25 cellular contexts compared by ENCODE assay signal in genomic region chr6:34049395-34050342, GRCh38.
DNase-seq lines count a peak whose midpoint lies in the region; ATAC-seq and TF ChIP-seq lines count a peak whose summit lies in the region.
"Had no signal": no experiment of that assay in that cellular context is flagged by ENCODE, and none has a peak within 500 bp of the region (broad histone marks: within the 10 kb centered on the region; RNA-seq: fewer than 3 reads in every experiment).

No MANE protein-coding gene starts in this region.

- H3K4me2 ChIP-seq in IMR-90 (ENCODE audit: low read depth, low read length), result no peak overlapping the region
- no peak overlapping the region for H3K4me2 ChIP-seq in neural progenitor cell

- H4K8ac ChIP-seq in IMR-90 (ENCODE audit: low read depth in 2 of 2, low read length in 2 of 2), result no peak overlapping the region

- no peak overlapping the region for H2BK120ac ChIP-seq in IMR-90 (ENCODE audit: low read depth, low read length)

- no peak overlapping the region for H3K4ac ChIP-seq in IMR-90 (ENCODE audit: low read depth, low read length)

- TF ChIP-seq RAD21 in IMR-90 (IDR thresholded peaks at IDR 0.05; ENCODE audit: low read length), result no peak

- DNase-seq in NCI-H2171 treated with DMSO at 0.1 percent for 48 hours (lab: John Stamatoyannopoulos, UW) (peak; percentile 41), NCI-H2171 (lab: John Stamatoyannopoulos, UW) (no peak), IMR-90 (no peak), cerebellum (ENCODE audit: low spot score) (peak; percentile 85), neural progenitor cell (ENCODE audit: low spot score) (no peak), mesenteric fat pad (ENCODE audit: low spot score) (no peak)
- DNase-seq in activated CD4-positive, CD25-positive, alpha-beta regulatory T cell treated with anti-CD3 and anti-CD28 coated beads, Interleukin-2, amount 50 U/mL, for 72 hours, result no peak
- DNase-seq: BE2C; CD4-positive, CD25-positive, alpha-beta regulatory T cell; COR-L47; DMS153; GF-D8; GM23248; KBM-7; NCI-H1105 treated with DMSO at 0.1 percent for 48 hours; NCI-H1694; NCI-H2081 treated with DMSO at 0.1 percent for 48 hours; NCI-H446 treated with DMSO at 0.1 percent for 48 hours; NCI-H748 treated with DMSO at 0.1 percent for 48 hours; PC-3; RPMI8226; SIG-M5; T-cell had no signal

- no peaks in the 10 kb centered on the region for H3K36me3 Mint-ChIP-seq in neural progenitor cell
- H3K36me3 Mint-ChIP-seq: T-cell had no signal

- no peaks in the 10 kb centered on the region for H3K9me1 ChIP-seq in IMR-90 (ENCODE audit: insufficient read depth, low read length)

- H3K27me3 ChIP-seq in IMR-90 (ENCODE audit: control insufficient read depth, insufficient read depth, low read length) (peaks cover 61% of the 10 kb centered on the region), neural progenitor cell (no peaks in the 10 kb centered on the region)
- H3K27me3 ChIP-seq: BE2C had no signal

- no peaks in the 10 kb centered on the region for H3K36me3 ChIP-seq in IMR-90 (ENCODE audit: control insufficient read depth, insufficient read depth, low read length)
- H3K36me3 ChIP-seq in neural progenitor cell, result no peaks in the 10 kb centered on the region
- H3K36me3 ChIP-seq: BE2C had no signal

- H3K9ac ChIP-seq in IMR-90 (ENCODE audit: low read depth, low read length), result no peak overlapping the region
- H3K9ac ChIP-seq in neural progenitor cell, result no peak overlapping the region
- H3K9ac ChIP-seq: GM23248 had no signal

- H2BK15ac ChIP-seq in IMR-90 (ENCODE audit: low read depth, low read length), result no peak overlapping the region

- H3K4me1 ChIP-seq in IMR-90 (ENCODE audit: control insufficient read depth, insufficient read depth, low read length), result no peaks in the 10 kb centered on the region
- peaks cover 36% of the 10 kb centered on the region for H3K4me1 ChIP-seq in neural progenitor cell

- no peak for TF ChIP-seq POLR2A in IMR-90 (IDR thresholded peaks at IDR 0.05; ENCODE audit: low read depth, low read length)

- TF ChIP-seq CTCF in IMR-90 (conservative IDR thresholded peaks at IDR 0.05; ENCODE audit: low read depth, low read length) (no peak), neural progenitor cell (IDR thresholded peaks at IDR 0.05) (no peak)

- no peak overlapping the region for H3K14ac ChIP-seq in IMR-90 (replicated peaks; ENCODE audit: low read depth, low read length)

- H3K4me1 Mint-ChIP-seq in neural progenitor cell, result peaks cover 32% of the 10 kb centered on the region

- H3K27ac Mint-ChIP-seq in neural progenitor cell, result peak overlapping the region; percentile 84
- H3K27ac Mint-ChIP-seq: T-cell had no signal

- no peaks in the 10 kb centered on the region for H3K79me2 ChIP-seq in neural progenitor cell (ENCODE audit: low read depth)

- H4K20me1 ChIP-seq in IMR-90 (ENCODE audit: insufficient read depth, low read length) (no peaks in the 10 kb centered on the region), neural progenitor cell (ENCODE audit: low read depth) (peaks cover 6% of the 10 kb centered on the region)

- H3K4me3 ChIP-seq in IMR-90 (ENCODE audit: insufficient read depth, low read depth, low read length), result no peak overlapping the region
- no peak overlapping the region for H3K4me3 ChIP-seq in neural progenitor cell
- H3K4me3 ChIP-seq: GM23248 had no signal

- H2AK5ac ChIP-seq in IMR-90 (ENCODE audit: low read depth, low read length), result no peak overlapping the region; the same call in 1 of the 2 replicates

- no peak overlapping the region for H2AK9ac ChIP-seq in IMR-90 (replicated peaks; ENCODE audit: low read depth, low read length, poor library complexity)

- H3F3A ChIP-seq in neural progenitor cell (ENCODE audit: low read depth), result peaks cover 20% of the 10 kb centered on the region

- H3K23ac ChIP-seq in IMR-90 (ENCODE audit: low read depth, low read length), result no peak overlapping the region

- CTCF ChIA-PET in IMR-90 (lab: Yijun Ruan, JAX), result no interaction called here

- ATAC-seq in IMR-90 (ENCODE audit: low read depth) (no peak), HG02970 (IDR thresholded peaks at IDR 0.05; ENCODE audit: low FRiP score, unreplicated experiment) (no peak)
- ATAC-seq: PC-3, SK-N-SH treated with all-trans-retinoic acid at 6 μM for 48 hours, T-cell had no signal

- H2AFZ ChIP-seq in IMR-90 (replicated peaks; ENCODE audit: low read length, poor library complexity), result no peak overlapping the region
- no peak overlapping the region for H2AFZ ChIP-seq in neural progenitor cell (replicated peaks)
- H2AFZ ChIP-seq: GM23248 had no signal

- dilution Hi-C loops in IMR-90 (cut with HindIII; ENCODE audit: low sequenced_read_pairs, unreplicated experiment), result no loop called here

- in situ Hi-C loops in IMR-90 (cut with MboI; ENCODE audit: low sequenced_read_pairs), result no loop called here

- H3K27ac ChIP-seq in IMR-90 (ENCODE audit: insufficient read depth, low read length) (no peak overlapping the region), neural progenitor cell (no peak overlapping the region)
- H3K27ac ChIP-seq: GM23248 had no signal

- BruUV-seq in IMR-90 (replicated peaks; lab: Mats Ljungman, UMichigan), result no TSS peak

- 42% methylated on average over 10 of the region's 15 CpGs; no CpG with 5 or more reads in 1 of the 2 experiments for WGBS in IMR-90 (ENCODE audit: extremely low coverage in 2 of 2, insufficient read length in 1 of 2), 2 experiments

- H4K5ac ChIP-seq in IMR-90 (ENCODE audit: low read depth, low read length), result no peak overlapping the region

- H3K27me3 Mint-ChIP-seq in neural progenitor cell (ENCODE audit: insufficient read depth, low read depth), result peaks cover 15% of the 10 kb centered on the region
- H3K27me3 Mint-ChIP-seq: CD4-positive, CD25-positive, alpha-beta regulatory T cell had no signal

- H3K9me3 ChIP-seq in IMR-90 (ENCODE audit: control insufficient read depth, insufficient read depth, low read length), result no peaks in the 10 kb centered on the region
- no peaks in the 10 kb centered on the region for H3K9me3 ChIP-seq in neural progenitor cell (ENCODE audit: low read depth)
- H3K9me3 ChIP-seq: BE2C had no signal

- no peaks in the 10 kb centered on the region for H3K9me3 Mint-ChIP-seq in neural progenitor cell
- H3K9me3 Mint-ChIP-seq: T-cell had no signal

- H2BK20ac ChIP-seq in IMR-90 (ENCODE audit: low read depth, low read length), result no peak overlapping the region

- H3K56ac ChIP-seq in IMR-90 (ENCODE audit: extremely low read depth, insufficient read depth, low read length), result no peak overlapping the region

- no peaks in the 10 kb centered on the region for H3K79me1 ChIP-seq in IMR-90 (ENCODE audit: low read depth in 1 of 2, low read length in 2 of 2)

- POLR2A ChIA-PET in IMR-90 (lab: Charles Lee; ENCODE audit: unreplicated experiment), result no interaction called here

- no peak overlapping the region for H2BK5ac ChIP-seq in IMR-90 (ENCODE audit: low read depth, low read length, poor library complexity, severe bottlenecking)

- H4K91ac ChIP-seq in IMR-90 (ENCODE audit: insufficient read depth, low read depth, low read length), result no peak overlapping the region

- peak overlapping the region; percentile 71 for H3K4me3 Mint-ChIP-seq in neural progenitor cell
- H3K4me3 Mint-ChIP-seq: T-cell had no signal

- H3K18ac ChIP-seq in IMR-90 (ENCODE audit: low read depth, low read length), result no peak overlapping the region

- intact Hi-C loops in IMR-90 (cut with micrococcal nuclease), result no loop called here

TF ChIP-seq in IMR-90, 13 proteins besides CTCF, POLR2A, EP300 and RAD21:
- no peak for TF ChIP-seq CHD1 (IDR thresholded peaks at IDR 0.05; ENCODE audit: low read depth, low read length)
- TF ChIP-seq FOS (IDR thresholded peaks at IDR 0.05; ENCODE audit: low read depth, low read length), result no peak
- TF ChIP-seq CEBPB (IDR thresholded peaks at IDR 0.05; ENCODE audit: low read depth, low read length), result no peak
- 0 out of 2 replicates have a peak, but pooled peaks have one; percentile 16 for TF ChIP-seq USF2 (IDR thresholded peaks at IDR 0.05; ENCODE audit: low read depth, low read length)

Comparison
In these comparisons a context has a peak if more than half of its experiments do, and no peak if none do; other contexts are left out.
1. DNase-seq: peak in NCI-H2171 treated with DMSO at 0.1 percent for 48 hours (single experiment) and cerebellum (single experiment); none in NCI-H2171 (single experiment), IMR-90 (single experiment), neural progenitor cell (single experiment), mesenteric fat pad (single experiment) and activated CD4-positive, CD25-positive, alpha-beta regulatory T cell treated with anti-CD3 and anti-CD28 coated beads, Interleukin-2, amount 50 U/mL, for 72 hours (single experiment).